In the genomic region with DNA sequence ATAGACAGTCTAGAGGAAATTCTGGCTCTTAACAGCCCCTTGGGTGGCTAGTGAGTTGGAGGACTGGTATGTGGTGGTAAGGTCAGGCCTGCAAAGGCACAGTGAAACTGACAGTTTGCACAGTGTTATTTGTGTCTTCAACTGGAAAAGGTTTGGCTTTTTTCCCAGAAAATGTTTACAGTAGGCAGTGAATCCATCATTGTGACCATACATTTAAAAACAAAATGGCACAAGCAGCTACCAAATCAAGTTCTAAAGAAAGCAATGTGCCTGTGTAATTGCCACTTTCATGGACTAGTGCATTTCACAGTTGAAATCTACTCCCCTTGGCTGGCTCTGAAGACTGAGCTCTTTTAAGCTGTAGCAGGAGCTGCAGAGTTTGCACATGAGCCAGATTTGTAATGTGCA, we compare ENCODE assay signal across 1 cellular context.
A peak's percentile ranks its signal among the peaks of the same experiment; 100 is the strongest.
TF ChIP-seq lines count a peak whose summit lies in the region.

No MANE protein-coding gene starts in this region.

TF ChIP-seq in HEK293, 187 proteins besides CTCF, POLR2A, EP300 and RAD21 (continued from another document and continues in another):
- TF ChIP-seq, protein P1, sequence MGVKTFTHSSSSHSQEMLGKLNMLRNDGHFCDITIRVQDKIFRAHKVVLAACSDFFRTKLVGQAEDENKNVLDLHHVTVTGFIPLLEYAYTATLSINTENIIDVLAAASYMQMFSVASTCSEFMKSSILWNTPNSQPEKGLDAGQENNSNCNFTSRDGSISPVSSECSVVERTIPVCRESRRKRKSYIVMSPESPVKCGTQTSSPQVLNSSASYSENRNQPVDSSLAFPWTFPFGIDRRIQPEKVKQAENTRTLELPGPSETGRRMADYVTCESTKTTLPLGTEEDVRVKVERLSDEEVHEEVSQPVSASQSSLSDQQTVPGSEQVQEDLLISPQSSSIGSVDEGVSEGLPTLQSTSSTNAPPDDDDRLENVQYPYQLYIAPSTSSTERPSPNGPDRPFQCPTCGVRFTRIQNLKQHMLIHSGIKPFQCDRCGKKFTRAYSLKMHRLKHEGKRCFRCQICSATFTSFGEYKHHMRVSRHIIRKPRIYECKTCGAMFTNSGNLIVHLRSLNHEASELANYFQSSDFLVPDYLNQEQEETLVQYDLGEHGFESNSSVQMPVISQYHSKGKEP (tag by site-specific recombination; IDR thresholded peaks at IDR 0.05), result peak; percentile 99
- TF ChIP-seq ZNF132 (tag by site-specific recombination; IDR thresholded peaks at IDR 0.05; ENCODE audit: borderline replicate concordance), result no peak
- TF ChIP-seq ZEB2 (tag by site-specific recombination; IDR thresholded peaks at IDR 0.05), result peak; percentile 90
- TF ChIP-seq, protein P2, sequence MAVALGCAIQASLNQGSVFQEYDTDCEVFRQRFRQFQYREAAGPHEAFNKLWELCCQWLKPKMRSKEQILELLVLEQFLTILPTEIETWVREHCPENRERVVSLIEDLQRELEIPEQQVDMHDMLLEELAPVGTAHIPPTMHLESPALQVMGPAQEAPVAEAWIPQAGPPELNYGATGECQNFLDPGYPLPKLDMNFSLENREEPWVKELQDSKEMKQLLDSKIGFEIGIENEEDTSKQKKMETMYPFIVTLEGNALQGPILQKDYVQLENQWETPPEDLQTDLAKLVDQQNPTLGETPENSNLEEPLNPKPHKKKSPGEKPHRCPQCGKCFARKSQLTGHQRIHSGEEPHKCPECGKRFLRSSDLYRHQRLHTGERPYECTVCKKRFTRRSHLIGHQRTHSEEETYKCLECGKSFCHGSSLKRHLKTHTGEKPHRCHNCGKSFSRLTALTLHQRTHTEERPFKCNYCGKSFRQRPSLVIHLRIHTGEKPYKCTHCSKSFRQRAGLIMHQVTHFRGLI (tag by site-specific recombination; IDR thresholded peaks at IDR 0.05), result peak; percentile 23; the same call in 1 of the 2 replicates
- 0 out of 2 replicates have a peak, but pooled peaks have one; percentile 58 for TF ChIP-seq ZNF416 (tag by site-specific recombination; IDR thresholded peaks at IDR 0.05)
- TF ChIP-seq ZFHX2 (tag by site-specific recombination; conservative IDR thresholded peaks at IDR 0.05), result no peak
- no peak for TF ChIP-seq ZNF654 (tag by site-specific recombination; IDR thresholded peaks at IDR 0.05; ENCODE audit: low read depth)
- no peak for TF ChIP-seq ZNF548 (tag by site-specific recombination; IDR thresholded peaks at IDR 0.05)
- no peak for TF ChIP-seq ZNF175 (tag by site-specific recombination; IDR thresholded peaks at IDR 0.05)
- TF ChIP-seq MZF1 (tag by site-specific recombination; IDR thresholded peaks at IDR 0.05; ENCODE audit: borderline replicate concordance), result peak; percentile 93
- no peak for TF ChIP-seq ZNF571 (tag by site-specific recombination; IDR thresholded peaks at IDR 0.05)
- TF ChIP-seq, protein P3, sequence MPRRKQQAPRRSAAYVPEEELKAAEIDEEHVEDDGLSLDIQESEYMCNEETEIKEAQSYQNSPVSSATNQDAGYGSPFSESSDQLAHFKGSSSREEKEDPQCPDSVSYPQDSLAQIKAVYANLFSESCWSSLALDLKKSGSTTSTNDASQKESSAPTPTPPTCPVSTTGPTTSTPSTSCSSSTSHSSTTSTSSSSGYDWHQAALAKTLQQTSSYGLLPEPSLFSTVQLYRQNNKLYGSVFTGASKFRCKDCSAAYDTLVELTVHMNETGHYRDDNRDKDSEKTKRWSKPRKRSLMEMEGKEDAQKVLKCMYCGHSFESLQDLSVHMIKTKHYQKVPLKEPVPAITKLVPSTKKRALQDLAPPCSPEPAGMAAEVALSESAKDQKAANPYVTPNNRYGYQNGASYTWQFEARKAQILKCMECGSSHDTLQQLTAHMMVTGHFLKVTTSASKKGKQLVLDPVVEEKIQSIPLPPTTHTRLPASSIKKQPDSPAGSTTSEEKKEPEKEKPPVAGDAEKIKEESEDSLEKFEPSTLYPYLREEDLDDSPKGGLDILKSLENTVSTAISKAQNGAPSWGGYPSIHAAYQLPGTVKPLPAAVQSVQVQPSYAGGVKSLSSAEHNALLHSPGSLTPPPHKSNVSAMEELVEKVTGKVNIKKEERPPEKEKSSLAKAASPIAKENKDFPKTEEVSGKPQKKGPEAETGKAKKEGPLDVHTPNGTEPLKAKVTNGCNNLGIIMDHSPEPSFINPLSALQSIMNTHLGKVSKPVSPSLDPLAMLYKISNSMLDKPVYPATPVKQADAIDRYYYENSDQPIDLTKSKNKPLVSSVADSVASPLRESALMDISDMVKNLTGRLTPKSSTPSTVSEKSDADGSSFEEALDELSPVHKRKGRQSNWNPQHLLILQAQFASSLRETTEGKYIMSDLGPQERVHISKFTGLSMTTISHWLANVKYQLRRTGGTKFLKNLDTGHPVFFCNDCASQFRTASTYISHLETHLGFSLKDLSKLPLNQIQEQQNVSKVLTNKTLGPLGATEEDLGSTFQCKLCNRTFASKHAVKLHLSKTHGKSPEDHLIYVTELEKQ (tag by site-specific recombination; IDR thresholded peaks at IDR 0.05; ENCODE audit: borderline replicate concordance), result peak; percentile 97
- TF ChIP-seq ZNF211 (tag by site-specific recombination; IDR thresholded peaks at IDR 0.05; ENCODE audit: low read depth), result no peak
- no peak for TF ChIP-seq ZNF549 (tag by site-specific recombination; IDR thresholded peaks at IDR 0.05)
- no peak for TF ChIP-seq KLF1 (tag by site-specific recombination; IDR thresholded peaks at IDR 0.05)
- no peak for TF ChIP-seq ZNF624 (tag by site-specific recombination; IDR thresholded peaks at IDR 0.05)
- no peak for TF ChIP-seq ZNF677 (tag by site-specific recombination; IDR thresholded peaks at IDR 0.05)
- TF ChIP-seq, protein P4, sequence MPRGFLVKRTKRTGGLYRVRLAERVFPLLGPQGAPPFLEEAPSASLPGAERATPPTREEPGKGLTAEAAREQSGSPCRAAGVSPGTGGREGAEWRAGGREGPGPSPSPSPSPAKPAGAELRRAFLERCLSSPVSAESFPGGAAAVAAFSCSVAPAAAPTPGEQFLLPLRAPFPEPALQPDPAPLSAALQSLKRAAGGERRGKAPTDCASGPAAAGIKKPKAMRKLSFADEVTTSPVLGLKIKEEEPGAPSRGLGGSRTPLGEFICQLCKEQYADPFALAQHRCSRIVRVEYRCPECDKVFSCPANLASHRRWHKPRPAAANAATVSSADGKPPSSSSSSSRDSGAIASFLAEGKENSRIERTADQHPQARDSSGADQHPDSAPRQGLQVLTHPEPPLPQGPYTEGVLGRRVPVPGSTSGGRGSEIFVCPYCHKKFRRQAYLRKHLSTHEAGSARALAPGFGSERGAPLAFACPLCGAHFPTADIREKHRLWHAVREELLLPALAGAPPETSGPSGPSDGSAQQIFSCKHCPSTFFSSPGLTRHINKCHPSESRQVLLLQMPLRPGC (tag by site-specific recombination; IDR thresholded peaks at IDR 0.05), result peak; percentile 82
- TF ChIP-seq GLI2 (tag by site-specific recombination; IDR thresholded peaks at IDR 0.05; ENCODE audit: borderline replicate concordance, low read depth), result peak; percentile 87
- TF ChIP-seq ZXDB (tag by site-specific recombination; IDR thresholded peaks at IDR 0.05), result peak; percentile 90
- no peak for TF ChIP-seq SCRT2 (tag by site-specific recombination; IDR thresholded peaks at IDR 0.05)
- peak; percentile 58; the same call in 1 of the 2 replicates for TF ChIP-seq ZNF184 (tag by site-specific recombination; IDR thresholded peaks at IDR 0.05)
- TF ChIP-seq ZNF157 (tag by site-specific recombination; IDR thresholded peaks at IDR 0.05), result no peak
- no peak for TF ChIP-seq ZNF350 (tag by site-specific recombination; IDR thresholded peaks at IDR 0.05)
- TF ChIP-seq, protein P5, sequence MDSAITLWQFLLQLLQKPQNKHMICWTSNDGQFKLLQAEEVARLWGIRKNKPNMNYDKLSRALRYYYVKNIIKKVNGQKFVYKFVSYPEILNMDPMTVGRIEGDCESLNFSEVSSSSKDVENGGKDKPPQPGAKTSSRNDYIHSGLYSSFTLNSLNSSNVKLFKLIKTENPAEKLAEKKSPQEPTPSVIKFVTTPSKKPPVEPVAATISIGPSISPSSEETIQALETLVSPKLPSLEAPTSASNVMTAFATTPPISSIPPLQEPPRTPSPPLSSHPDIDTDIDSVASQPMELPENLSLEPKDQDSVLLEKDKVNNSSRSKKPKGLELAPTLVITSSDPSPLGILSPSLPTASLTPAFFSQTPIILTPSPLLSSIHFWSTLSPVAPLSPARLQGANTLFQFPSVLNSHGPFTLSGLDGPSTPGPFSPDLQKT (IDR thresholded peaks at IDR 0.05; ENCODE audit: borderline replicate concordance, low read depth, low read length), result no peak
- peak; percentile 87 for TF ChIP-seq ZNF2 (tag by site-specific recombination; IDR thresholded peaks at IDR 0.05)
- no peak for TF ChIP-seq ZNF707 (tag by site-specific recombination; IDR thresholded peaks at IDR 0.05)
- no peak for TF ChIP-seq ZNF555 (tag by site-specific recombination; conservative IDR thresholded peaks at IDR 0.05)
- no peak for TF ChIP-seq MEIS1 (CRISPR knock-in tag; IDR thresholded peaks at IDR 0.05; ENCODE audit: borderline replicate concordance)
- peak; percentile 26; the same call in 1 of the 2 replicates for TF ChIP-seq ZNF558 (tag by site-specific recombination; IDR thresholded peaks at IDR 0.05)
- TF ChIP-seq WT1 (tag by site-specific recombination; IDR thresholded peaks at IDR 0.05), result peak; percentile 95
- no peak for TF ChIP-seq ZNF335 (tag by site-specific recombination; conservative IDR thresholded peaks at IDR 0.05)
- no peak for TF ChIP-seq ZNF404 (tag by site-specific recombination; IDR thresholded peaks at IDR 0.05)
- TF ChIP-seq ZNF596 (tag by site-specific recombination; IDR thresholded peaks at IDR 0.05), result peak; percentile 59; the same call in 1 of the 2 replicates
- no peak for TF ChIP-seq ZNF785 (tag by site-specific recombination; IDR thresholded peaks at IDR 0.05)
- TF ChIP-seq, protein P6, sequence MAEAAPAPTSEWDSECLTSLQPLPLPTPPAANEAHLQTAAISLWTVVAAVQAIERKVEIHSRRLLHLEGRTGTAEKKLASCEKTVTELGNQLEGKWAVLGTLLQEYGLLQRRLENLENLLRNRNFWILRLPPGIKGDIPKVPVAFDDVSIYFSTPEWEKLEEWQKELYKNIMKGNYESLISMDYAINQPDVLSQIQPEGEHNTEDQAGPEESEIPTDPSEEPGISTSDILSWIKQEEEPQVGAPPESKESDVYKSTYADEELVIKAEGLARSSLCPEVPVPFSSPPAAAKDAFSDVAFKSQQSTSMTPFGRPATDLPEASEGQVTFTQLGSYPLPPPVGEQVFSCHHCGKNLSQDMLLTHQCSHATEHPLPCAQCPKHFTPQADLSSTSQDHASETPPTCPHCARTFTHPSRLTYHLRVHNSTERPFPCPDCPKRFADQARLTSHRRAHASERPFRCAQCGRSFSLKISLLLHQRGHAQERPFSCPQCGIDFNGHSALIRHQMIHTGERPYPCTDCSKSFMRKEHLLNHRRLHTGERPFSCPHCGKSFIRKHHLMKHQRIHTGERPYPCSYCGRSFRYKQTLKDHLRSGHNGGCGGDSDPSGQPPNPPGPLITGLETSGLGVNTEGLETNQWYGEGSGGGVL (tag by site-specific recombination; IDR thresholded peaks at IDR 0.05), result no peak
- no peak; the same call in 1 of the 2 replicates for TF ChIP-seq TRIM28 (IDR thresholded peaks at IDR 0.05; ENCODE audit: borderline replicate concordance, low read length)
- no peak for TF ChIP-seq ZNF791 (tag by site-specific recombination; IDR thresholded peaks at IDR 0.05)
- TF ChIP-seq, protein P7, sequence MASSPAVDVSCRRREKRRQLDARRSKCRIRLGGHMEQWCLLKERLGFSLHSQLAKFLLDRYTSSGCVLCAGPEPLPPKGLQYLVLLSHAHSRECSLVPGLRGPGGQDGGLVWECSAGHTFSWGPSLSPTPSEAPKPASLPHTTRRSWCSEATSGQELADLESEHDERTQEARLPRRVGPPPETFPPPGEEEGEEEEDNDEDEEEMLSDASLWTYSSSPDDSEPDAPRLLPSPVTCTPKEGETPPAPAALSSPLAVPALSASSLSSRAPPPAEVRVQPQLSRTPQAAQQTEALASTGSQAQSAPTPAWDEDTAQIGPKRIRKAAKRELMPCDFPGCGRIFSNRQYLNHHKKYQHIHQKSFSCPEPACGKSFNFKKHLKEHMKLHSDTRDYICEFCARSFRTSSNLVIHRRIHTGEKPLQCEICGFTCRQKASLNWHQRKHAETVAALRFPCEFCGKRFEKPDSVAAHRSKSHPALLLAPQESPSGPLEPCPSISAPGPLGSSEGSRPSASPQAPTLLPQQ (tag by site-specific recombination; IDR thresholded peaks at IDR 0.05), result peak; percentile 99
- TF ChIP-seq, protein P8, sequence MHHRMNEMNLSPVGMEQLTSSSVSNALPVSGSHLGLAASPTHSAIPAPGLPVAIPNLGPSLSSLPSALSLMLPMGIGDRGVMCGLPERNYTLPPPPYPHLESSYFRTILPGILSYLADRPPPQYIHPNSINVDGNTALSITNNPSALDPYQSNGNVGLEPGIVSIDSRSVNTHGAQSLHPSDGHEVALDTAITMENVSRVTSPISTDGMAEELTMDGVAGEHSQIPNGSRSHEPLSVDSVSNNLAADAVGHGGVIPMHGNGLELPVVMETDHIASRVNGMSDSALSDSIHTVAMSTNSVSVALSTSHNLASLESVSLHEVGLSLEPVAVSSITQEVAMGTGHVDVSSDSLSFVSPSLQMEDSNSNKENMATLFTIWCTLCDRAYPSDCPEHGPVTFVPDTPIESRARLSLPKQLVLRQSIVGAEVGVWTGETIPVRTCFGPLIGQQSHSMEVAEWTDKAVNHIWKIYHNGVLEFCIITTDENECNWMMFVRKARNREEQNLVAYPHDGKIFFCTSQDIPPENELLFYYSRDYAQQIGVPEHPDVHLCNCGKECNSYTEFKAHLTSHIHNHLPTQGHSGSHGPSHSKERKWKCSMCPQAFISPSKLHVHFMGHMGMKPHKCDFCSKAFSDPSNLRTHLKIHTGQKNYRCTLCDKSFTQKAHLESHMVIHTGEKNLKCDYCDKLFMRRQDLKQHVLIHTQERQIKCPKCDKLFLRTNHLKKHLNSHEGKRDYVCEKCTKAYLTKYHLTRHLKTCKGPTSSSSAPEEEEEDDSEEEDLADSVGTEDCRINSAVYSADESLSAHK (tag by site-specific recombination; IDR thresholded peaks at IDR 0.05), result peak; percentile 91
- no peak for TF ChIP-seq SALL2 (tag by site-specific recombination; IDR thresholded peaks at IDR 0.05; ENCODE audit: borderline replicate concordance)
- TF ChIP-seq ZSCAN23 (tag by site-specific recombination; IDR thresholded peaks at IDR 0.05), result no peak
- no peak for TF ChIP-seq ZNF16 (tag by site-specific recombination; IDR thresholded peaks at IDR 0.05; ENCODE audit: low read depth)
- TF ChIP-seq ZNF202 (tag by site-specific recombination; IDR thresholded peaks at IDR 0.05; ENCODE audit: borderline replicate concordance), result no peak
